Comparison of ENCODE assay signal across 8 cellular contexts in the genomic region with DNA sequence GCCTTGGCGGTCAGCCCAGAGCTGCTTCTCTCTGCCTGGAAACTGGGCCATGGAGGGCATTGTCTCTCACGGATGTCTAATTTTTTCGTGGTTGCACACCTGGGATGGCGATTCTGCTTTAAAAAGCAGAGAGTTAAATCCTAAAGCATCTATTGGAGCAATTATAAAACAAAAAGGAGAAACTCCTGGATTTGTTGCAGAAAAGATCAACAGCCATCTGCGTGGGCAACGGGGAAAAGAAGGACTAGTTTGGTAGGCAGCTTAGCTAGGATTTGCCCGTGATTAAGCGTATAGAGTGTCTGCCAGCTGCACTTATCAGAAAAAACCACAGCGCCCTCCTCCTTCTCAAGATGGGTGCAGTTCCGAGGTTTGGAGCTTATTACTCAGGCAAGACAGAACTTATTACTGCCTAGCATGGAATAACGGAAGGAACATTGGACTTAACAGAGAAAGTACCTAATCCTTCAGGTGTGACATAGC. TPM values are rescaled to one million over a fixed set of nuclear protein-coding genes. Genes with fewer than 3 reads are reported as not detected.
A peak's percentile ranks its signal among the peaks of the same experiment; 100 is the strongest.
DNase-seq lines count a peak whose midpoint lies in the region; ATAC-seq lines count a peak whose summit lies in the region.

No MANE protein-coding gene starts in this region.

- peak overlapping the region; percentile 74 for H2BK5ac ChIP-seq in mesendoderm (ENCODE audit: low read length)

- no CpG with 5 or more reads among the region's 11 CpGs for WGBS in mesendoderm (ENCODE audit: extremely low coverage, insufficient coverage, low lambda C conversion rate)

- DNase-seq in NCI-H345 treated with DMSO at 0.1 percent for 48 hours (lab: John Stamatoyannopoulos, UW; ENCODE audit: unreplicated experiment) (peak; percentile 56), mesendoderm (peak; percentile 41)
- peak; percentile 35 to 55 for DNase-seq in activated CD4-positive, alpha-beta T cell treated with anti-CD3 and anti-CD28 coated beads, Interleukin-2, amount 50 U/mL, for 48 hours
- DNase-seq in stimulated activated naive B cell treated with anti-CD40 and anti-IgM and Interleukin-4, amounts not matched to agents 10 μg/mL and 1 μg/mL and 100 μg/mL, for 72 hours: peak; percentile 14

- ATAC-seq in HG02588 (IDR thresholded peaks at IDR 0.05; ENCODE audit: unreplicated experiment) (peak; percentile 28), HG02981 (IDR thresholded peaks at IDR 0.05; ENCODE audit: unreplicated experiment) (no peak)
- ATAC-seq in stimulated activated naive B cell treated with anti-CD40 and anti-IgM and Interleukin-4, amounts not matched to agents 10 μg/mL and 1 μg/mL and 100 μg/mL, for 72 hours (replicated peaks): peak; percentile 52 to 55

- H2BK15ac ChIP-seq in mesendoderm (replicated peaks; ENCODE audit: low read depth): no peak overlapping the region

- H4K5ac ChIP-seq in mesendoderm (ENCODE audit: low read length): no peak overlapping the region

- H2AK5ac ChIP-seq in mesendoderm (ENCODE audit: low read length): no peak overlapping the region

- H3K4me3 ChIP-seq in endocrine pancreas (ENCODE audit: control insufficient read depth, insufficient read depth, low read length): peak overlapping the region; percentile 84
- H3K4me3 ChIP-seq in mesendoderm (ENCODE audit: low read length): peak overlapping the region; percentile 79

- H3K56ac ChIP-seq in mesendoderm (ENCODE audit: low read length): peak overlapping the region; percentile 93

- H4K8ac ChIP-seq in mesendoderm (ENCODE audit: low read depth, low read length): peak overlapping the region; percentile 91

- peak overlapping the region; percentile 42 for H3K4ac ChIP-seq in mesendoderm (ENCODE audit: low read depth, low read length)

- H3K79me2 ChIP-seq in mesendoderm (ENCODE audit: control insufficient read depth, insufficient read depth, low read length): peaks cover 27% of the 10 kb centered on the region

- no peak overlapping the region for H3K23ac ChIP-seq in mesendoderm (ENCODE audit: low read length)

- H3K9me3 Mint-ChIP-seq in stimulated activated naive B cell treated with anti-CD40 and anti-IgM and Interleukin-4, amounts not matched to agents 10 μg/mL and 1 μg/mL and 100 μg/mL, for 72 hours: peaks cover 3 to 4% of the 10 kb centered on the region in 2 donors

- peak overlapping the region; percentile 94 to 98 for H3K4me3 Mint-ChIP-seq in stimulated activated naive B cell treated with anti-CD40 and anti-IgM and Interleukin-4, amounts not matched to agents 10 μg/mL and 1 μg/mL and 100 μg/mL, for 72 hours

- H3K27ac ChIP-seq in mesendoderm (ENCODE audit: low read depth, low read length): peak overlapping the region; percentile 43

- peak overlapping the region; percentile 75 for H3K18ac ChIP-seq in mesendoderm (ENCODE audit: low read length)

- peaks cover 6 to 16% of the 10 kb centered on the region in 2 donors for H3K36me3 Mint-ChIP-seq in stimulated activated naive B cell treated with anti-CD40 and anti-IgM and Interleukin-4, amounts not matched to agents 10 μg/mL and 1 μg/mL and 100 μg/mL, for 72 hours

- H3K27me3 ChIP-seq in endocrine pancreas (ENCODE audit: control insufficient read depth, insufficient read depth, low read length): no peaks in the 10 kb centered on the region
- H3K27me3 ChIP-seq in mesendoderm (ENCODE audit: insufficient read depth, low read length, poor library complexity): no peaks in the 10 kb centered on the region

- H3K9ac ChIP-seq in ES-I3 (ENCODE audit: low read depth, low read length) (peak overlapping the region; percentile 95), endocrine pancreas (ENCODE audit: control insufficient read depth, insufficient read depth, low read length) (peak overlapping the region; percentile 90), mesendoderm (ENCODE audit: low read length) (peak overlapping the region; percentile 98)

- H3K9me3 ChIP-seq in ES-I3 (ENCODE audit: control insufficient read depth, insufficient read depth, low read length) (no peaks in the 10 kb centered on the region), endocrine pancreas (ENCODE audit: control insufficient read depth, low read length) (no peaks in the 10 kb centered on the region)

- peaks cover 21 to 36% of the 10 kb centered on the region in 2 donors for H3K4me1 Mint-ChIP-seq in stimulated activated naive B cell treated with anti-CD40 and anti-IgM and Interleukin-4, amounts not matched to agents 10 μg/mL and 1 μg/mL and 100 μg/mL, for 72 hours

- H3K27me3 Mint-ChIP-seq in stimulated activated naive B cell treated with anti-CD40 and anti-IgM and Interleukin-4, amounts not matched to agents 10 μg/mL and 1 μg/mL and 100 μg/mL, for 72 hours: no peaks in the 10 kb centered on the region

- peak overlapping the region; percentile 72 for H3K4me2 ChIP-seq in mesendoderm (ENCODE audit: low read length)

- H3K4me1 ChIP-seq in ES-I3 (ENCODE audit: insufficient read depth, low read length) (no peaks in the 10 kb centered on the region), endocrine pancreas (ENCODE audit: control insufficient read depth, insufficient read depth, low read length) (no peaks in the 10 kb centered on the region), mesendoderm (ENCODE audit: control insufficient read depth, low read depth, low read length) (peaks cover 2% of the 10 kb centered on the region)

- peak overlapping the region; percentile 91 for H3K27ac Mint-ChIP-seq in stimulated activated naive B cell treated with anti-CD40 and anti-IgM and Interleukin-4, amounts not matched to agents 10 μg/mL and 1 μg/mL and 100 μg/mL, for 72 hours

- H3K79me1 ChIP-seq in mesendoderm (ENCODE audit: low read length): peaks cover 12% of the 10 kb centered on the region

- no peak overlapping the region for H2BK120ac ChIP-seq in mesendoderm (ENCODE audit: low read depth, low read length)

- no peaks in the 10 kb centered on the region for H3K36me3 ChIP-seq in ES-I3 (ENCODE audit: insufficient read depth, low read length)
- no peaks in the 10 kb centered on the region for H3K36me3 ChIP-seq in endocrine pancreas (ENCODE audit: control insufficient read depth, insufficient read depth, low read length)
- no peaks in the 10 kb centered on the region for H3K36me3 ChIP-seq in mesendoderm (ENCODE audit: control insufficient read depth, insufficient read depth, low read length)

RNA-seq across cellular contexts. Expression of gene SLC25A24, which starts 0.5 kb away (rescaled TPM):
- 62.9 TPM for polyA plus RNA-seq in mesendoderm (2013, experiment 1 of 2)
- 63.6 TPM for polyA plus RNA-seq in mesendoderm (2013, experiment 2 of 2)

RNA-seq across cellular contexts. Expression of gene NBPF4, which starts 43.2 kb away (rescaled TPM):
- not detected for polyA plus RNA-seq in mesendoderm (2013, experiment 1 of 2)
- polyA plus RNA-seq in mesendoderm (2013, experiment 2 of 2): not detected
